ENCODE assay signal across 8 cellular contexts in the genomic region with DNA sequence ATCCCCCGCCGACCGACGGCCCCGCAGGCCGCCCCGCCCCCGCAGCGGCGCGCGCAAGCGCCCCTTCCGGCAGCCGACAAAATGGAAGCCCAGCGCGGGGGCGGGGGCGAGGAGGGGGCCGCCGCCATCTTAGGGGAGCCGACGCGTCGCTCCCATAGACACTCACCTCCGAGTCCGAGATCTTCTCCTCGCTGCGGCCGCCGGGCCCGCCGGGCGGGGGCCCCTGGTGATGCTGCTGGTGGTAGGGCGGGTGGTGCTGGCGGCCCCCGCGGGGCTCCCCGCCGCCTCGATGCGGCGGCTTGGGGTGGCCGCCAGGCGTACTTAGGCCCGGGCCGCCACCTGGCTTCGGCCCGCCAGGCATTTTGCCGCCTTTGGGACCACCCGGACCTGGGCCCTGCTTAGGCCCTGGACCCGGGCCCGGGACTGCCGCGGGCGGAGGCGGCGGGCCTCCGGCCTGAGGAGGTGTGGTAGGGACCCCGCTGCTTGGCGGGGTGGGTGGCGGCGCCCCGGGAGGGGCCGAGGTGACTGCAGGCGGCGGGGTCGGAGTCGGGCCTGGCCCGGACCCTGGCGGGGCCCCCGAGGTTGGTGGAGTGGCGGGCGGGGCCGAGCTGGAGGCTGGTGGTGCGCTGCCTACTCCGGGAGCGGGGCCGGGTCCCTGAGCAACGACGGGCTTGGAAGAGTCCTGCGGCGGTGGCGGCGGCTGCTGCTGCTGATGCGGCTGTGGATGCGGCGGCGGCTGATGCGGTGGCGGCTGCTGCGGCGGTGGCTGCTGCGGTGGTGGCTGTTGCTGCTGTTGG. TPM values are rescaled to one million over a fixed set of nuclear protein-coding genes. Genes with fewer than 3 reads are reported as not detected.
A peak's percentile ranks its signal among the peaks of the same experiment; 100 is the strongest.
DNase-seq lines count a peak whose midpoint lies in the region; ATAC-seq and FAIRE-seq lines count a peak whose summit lies in the region.

No MANE protein-coding gene starts in this region.

- peak overlapping the region; percentile 95 for H3K27ac ChIP-seq in right cardiac atrium (ENCODE audit: low read length)

- FAIRE-seq in urothelium cell line (lab: Jason Lieb, UNC), result no peak

- DNase-seq in GM03348 (ENCODE audit: low spot score), result peak; percentile 94
- DNase-seq in NCI-H146 treated with DMSO at 0.1 percent for 48 hours (lab: John Stamatoyannopoulos, UW; ENCODE audit: unreplicated experiment), result peak; percentile 21
- peak; percentile 82 to 92 (median 87) for DNase-seq in T-helper 2 cell
- peak in 51 of 56 donors; percentile 3 to 84 (median 60) for DNase-seq in amygdala (lab: John Stamatoyannopoulos, UW)
- DNase-seq in right cardiac atrium, result peak; percentile 89 to 95 (median 95)
- peak; percentile 85 for DNase-seq in putamen (ENCODE audit: low spot score)
- peak; percentile 87 for DNase-seq in urothelium cell line (ENCODE audit: low spot score)

- peak; percentile 34 for ATAC-seq in HG02623 (IDR thresholded peaks at IDR 0.05; ENCODE audit: unreplicated experiment)
- ATAC-seq in right cardiac atrium, result peak; percentile 77 to 79

- intact Hi-C loops in right cardiac atrium (cut with DNase I), result no loop called here

- peak overlapping the region; percentile 96 for H3K4me3 ChIP-seq in right cardiac atrium (ENCODE audit: low read length)

- H3K27me3 ChIP-seq in right cardiac atrium (ENCODE audit: control insufficient read depth, insufficient read depth), result no peaks in the 10 kb centered on the region

- no peaks in the 10 kb centered on the region for H3K9me3 ChIP-seq in right cardiac atrium (ENCODE audit: control insufficient read depth, low read length)

- H3K4me1 ChIP-seq in right cardiac atrium (ENCODE audit: control insufficient read depth, insufficient read depth, low read length), result peaks cover 7% of the 10 kb centered on the region

- under 1% methylated on average over 94 of the region's 94 CpGs for WGBS in right cardiac atrium

RNA-seq across cellular contexts. Expression of gene SFPQ, which starts 0.7 kb away (rescaled TPM):
- 100 to 1,000 TPM in 2 of 4 donors, 10 to 100 TPM in 2; 91.9 to 130 (median 105) TPM for total RNA-seq in right cardiac atrium
- polyA plus RNA-seq in right cardiac atrium, result 101 TPM

Comparison
In these comparisons a context has a peak if more than half of its experiments do, and no peak if none do; other contexts are left out.
1. Peak in every context shown above with its lines: DNase-seq, ATAC-seq, H3K4me3 ChIP-seq and H3K27ac ChIP-seq.
2. DNase-seq: peak in every context shown above with its lines; median percentile 95 in right cardiac atrium; 94 in GM03348; 87 in T-helper 2 cell; 87 in urothelium cell line; 85 in putamen; 60 in amygdala; 21 in NCI-H146 treated with DMSO at 0.1 percent for 48 hours.